ENCODE assay signal across 8 cellular contexts in genomic region chr2:64017811-64018714, GRCh38. TPM values are rescaled to one million over a fixed set of nuclear protein-coding genes. Genes with fewer than 3 reads are reported as not detected.
DNase-seq lines count a peak whose midpoint lies in the region; ATAC-seq and TF ChIP-seq lines count a peak whose summit lies in the region.

No MANE protein-coding gene starts in this region.

- POLR2A ChIA-PET in activated CD4-positive, alpha-beta T cell treated with anti-CD3 and anti-CD28 coated beads for 36 hours (lab: Charles Lee): interaction anchor here (0.6 to 0.8 kb wide), 3 partner anchors 18 to 1256 kb away, joined by 3 read pairs; no protein-coding TSS in a partner anchor
- POLR2A ChIA-PET in activated B cell treated with CpG ODN at 0.5 μM for 24 hours (lab: Charles Lee): interaction anchor here (0.6 to 1.4 kb wide), 12 partner anchors 19 to 1218 kb away, joined by 3 to 18 read pairs (median 4); partner anchors contain the start of genes MDH1, RAB1A and WDPCP

- H3K4me1 Mint-ChIP-seq in activated CD4-positive, alpha-beta T cell treated with anti-CD3 and anti-CD28 coated beads for 36 hours: peaks cover 39% of the 10 kb centered on the region
- H3K4me1 Mint-ChIP-seq in activated B cell treated with CpG ODN at 0.5 μM for 24 hours (peaks cover 36% of the 10 kb centered on the region), osteocyte (ENCODE audit: unreplicated experiment) (peaks cover 38% of the 10 kb centered on the region)

- no peak for TF ChIP-seq EP300 in gastroesophageal sphincter (IDR thresholded peaks at IDR 0.05)

- peaks cover 11% of the 10 kb centered on the region for H3K36me3 Mint-ChIP-seq in activated CD4-positive, alpha-beta T cell treated with anti-CD3 and anti-CD28 coated beads for 36 hours (ENCODE audit: low read depth)
- H3K36me3 Mint-ChIP-seq in activated B cell treated with CpG ODN at 0.5 μM for 24 hours (ENCODE audit: low read depth) (peaks cover 6% of the 10 kb centered on the region), osteocyte (ENCODE audit: unreplicated experiment) (no peaks in the 10 kb centered on the region)

- peak overlapping the region; percentile 98 for H3K27ac Mint-ChIP-seq in activated CD4-positive, alpha-beta T cell treated with anti-CD3 and anti-CD28 coated beads for 36 hours
- H3K27ac Mint-ChIP-seq in activated B cell treated with CpG ODN at 0.5 μM for 24 hours: peak overlapping the region; percentile 92
- peak overlapping the region; percentile 98 for H3K27ac Mint-ChIP-seq in osteocyte (ENCODE audit: unreplicated experiment)

- H3K36me3 ChIP-seq in gastroesophageal sphincter: no peaks in the 10 kb centered on the region

- intact Hi-C loops in activated CD4-positive, alpha-beta T cell treated with anti-CD3 and anti-CD28 coated beads for 36 hours (cut with DNase I, micrococcal nuclease): loop anchor here in 1 of 2 experiments (5.0 kb wide), 2 partner anchors 431 to 1209 kb away; partner anchors contain the start of genes ACTR2, MDH1 and WDPCP
- intact Hi-C loops in activated B cell treated with CpG ODN at 0.5 μM for 24 hours (cut with micrococcal nuclease): loop anchor here (2.0 to 5.0 kb wide), 2 partner anchors 177 to 1209 kb away; partner anchors contain the start of genes ACTR2 and UGP2

- no peaks in the 10 kb centered on the region for H3K27me3 ChIP-seq in gastroesophageal sphincter

- peak overlapping the region; percentile 89 to 99 (median 98) for H3K27ac ChIP-seq in gastroesophageal sphincter

- no peak for ATAC-seq in activated CD4-positive, alpha-beta T cell treated with anti-CD3 and anti-CD28 coated beads for 36 hours
- ATAC-seq in activated B cell treated with CpG ODN at 0.5 μM for 24 hours (ENCODE audit: low read depth): no peak
- no peak for ATAC-seq in gastroesophageal sphincter
- ATAC-seq in GM18502 (IDR thresholded peaks at IDR 0.05; ENCODE audit: poor library complexity, unreplicated experiment): no peak

- TF ChIP-seq POLR2A in gastroesophageal sphincter (IDR thresholded peaks at IDR 0.05): no peak

- TF ChIP-seq CTCF in activated B cell treated with CpG ODN at 0.5 μM for 24 hours (IDR thresholded peaks at IDR 0.05): no peak
- TF ChIP-seq CTCF in gastroesophageal sphincter (IDR thresholded peaks at IDR 0.05): no peak
- TF ChIP-seq CTCF in osteocyte (IDR thresholded peaks at IDR 0.05): no peak

- 0 to 2% methylated on average over 22 of the region's 22 CpGs for WGBS in gastroesophageal sphincter (ENCODE audit: low coverage in 1 of 2), 2 donors

- H3K4me3 Mint-ChIP-seq in activated CD4-positive, alpha-beta T cell treated with anti-CD3 and anti-CD28 coated beads for 36 hours: peak overlapping the region; percentile 99
- H3K4me3 Mint-ChIP-seq in activated B cell treated with CpG ODN at 0.5 μM for 24 hours (peak overlapping the region; percentile 97), osteocyte (ENCODE audit: unreplicated experiment) (peak overlapping the region; percentile 93)

- CTCF ChIA-PET in activated CD4-positive, alpha-beta T cell treated with anti-CD3 and anti-CD28 coated beads for 36 hours (lab: Charles Lee): interaction anchor here (0.5 to 1.3 kb wide), 5 partner anchors 17 to 720 kb away, joined by 3 to 4 read pairs (median 3); no protein-coding TSS in a partner anchor
- CTCF ChIA-PET in activated B cell treated with CpG ODN at 0.5 μM for 24 hours (lab: Charles Lee): interaction anchor here (1.2 kb wide), 1 partner anchor 313 kb away, joined by 3 read pairs; no protein-coding TSS in a partner anchor

- H3K9me3 ChIP-seq in gastroesophageal sphincter: no peaks in the 10 kb centered on the region

- H3K9me3 Mint-ChIP-seq in activated CD4-positive, alpha-beta T cell treated with anti-CD3 and anti-CD28 coated beads for 36 hours (ENCODE audit: low read depth): no peaks in the 10 kb centered on the region
- H3K9me3 Mint-ChIP-seq in activated B cell treated with CpG ODN at 0.5 μM for 24 hours (no peaks in the 10 kb centered on the region), osteocyte (ENCODE audit: unreplicated experiment) (no peaks in the 10 kb centered on the region)

- H3K27me3 Mint-ChIP-seq in activated CD4-positive, alpha-beta T cell treated with anti-CD3 and anti-CD28 coated beads for 36 hours: no peaks in the 10 kb centered on the region
- no peaks in the 10 kb centered on the region for H3K27me3 Mint-ChIP-seq in activated B cell treated with CpG ODN at 0.5 μM for 24 hours
- H3K27me3 Mint-ChIP-seq in osteocyte (ENCODE audit: unreplicated experiment): no peaks in the 10 kb centered on the region

- DNase-seq in activated CD4-positive, alpha-beta T cell treated with anti-CD3 and anti-CD28 coated beads for 36 hours: no peak
- DNase-seq in activated CD4-positive, alpha-beta T cell treated with anti-CD3 and anti-CD28 coated beads for 48 hours: no peak
- peak; percentile 68 to 84 (median 78) for DNase-seq in NCI-H1417 (lab: John Stamatoyannopoulos, UW)
- no peak for DNase-seq in activated B cell treated with CpG ODN at 0.5 μM for 24 hours
- no peak for DNase-seq in osteocyte (ENCODE audit: extremely low spot score, unreplicated experiment)
- no peak for DNase-seq in activated CD4-positive, CD25-positive, alpha-beta regulatory T cell (lab: John Stamatoyannopoulos, UW)

- H3K4me1 ChIP-seq in gastroesophageal sphincter: peaks cover 4 to 61% (median 11%) of the 10 kb centered on the region in 3 donors

- H3K4me3 ChIP-seq in gastroesophageal sphincter: peak overlapping the region; percentile 65 to 86

RNA-seq across cellular contexts. Expression of gene VPS54, which starts 1.2 kb away (rescaled TPM):
- 10 to 100 TPM in 1 of 2 experiments, 1 to 10 TPM in 1; 9.0 to 11.7 TPM for total RNA-seq in activated CD4-positive, alpha-beta T cell treated with anti-CD3 and anti-CD28 coated beads for 36 hours
- total RNA-seq in activated B cell treated with CpG ODN at 0.5 μM for 24 hours (11.5 and 13.1 TPM in 2 replicates), gastroesophageal sphincter (10 to 100 TPM; 21.7 to 33.2 (median 27.2) TPM), osteocyte (17.2 and 17.3 TPM in 2 replicates)

Comparison
In these comparisons a context has a peak if more than half of its experiments do, and no peak if none do; other contexts are left out.
1. DNase-seq: peak in NCI-H1417 (3 of 3); none in activated CD4-positive, alpha-beta T cell treated with anti-CD3 and anti-CD28 coated beads for 36 hours (single experiment), activated CD4-positive, alpha-beta T cell treated with anti-CD3 and anti-CD28 coated beads for 48 hours (single experiment), activated B cell treated with CpG ODN at 0.5 μM for 24 hours (single experiment), osteocyte (single experiment) and activated CD4-positive, CD25-positive, alpha-beta regulatory T cell (0 of 4).
2. Peak in every context shown above with its lines, with median percentiles within 50 percentile points of each other: H3K27ac Mint-ChIP-seq and H3K4me3 Mint-ChIP-seq.